In genomic region chr5:173775261-173775660, GRCh38 we compare ENCODE assay signal across 14 cellular contexts.
DNase-seq lines count a peak whose midpoint lies in the region; ATAC-seq and TF ChIP-seq lines count a peak whose summit lies in the region.
"Had no signal": no experiment of that assay in that cellular context is flagged by ENCODE, and none has a peak within 500 bp of the region (broad histone marks: within the 10 kb centered on the region; RNA-seq: fewer than 3 reads in every experiment).

No MANE protein-coding gene starts in this region.

- H3K4me1 ChIP-seq in OCI-LY3 (ENCODE audit: low read length) (peaks cover 20% of the 10 kb centered on the region), spleen (peaks cover 0 to 88% (median 26%) of the 10 kb centered on the region in 6 donors), left lung (peaks cover 0 to 57% of the 10 kb centered on the region in 2 donors)

- intact Hi-C loops in CD14-positive monocyte (cut with micrococcal nuclease) = loop anchor here in 1 of 2 donors (5.0 kb wide), 1 partner anchor 33 kb away; no protein-coding TSS in a partner anchor
- intact Hi-C loops in spleen (cut with DNase I; ENCODE audit: low total_unique reads) = no loop called here
- intact Hi-C loops in left lung (cut with DNase I) = no loop called here

- H3K9me3 ChIP-seq in OCI-LY3 (ENCODE audit: insufficient read depth, low read length) = no peaks in the 10 kb centered on the region
- no peaks in the 10 kb centered on the region for H3K9me3 ChIP-seq in spleen
- no peaks in the 10 kb centered on the region for H3K9me3 ChIP-seq in left lung
- H3K9me3 ChIP-seq: HAP-1 had no signal

- H3K27me3 ChIP-seq in OCI-LY3 (ENCODE audit: low read depth, low read length) (no peaks in the 10 kb centered on the region), spleen (replicated peaks in 1 of 7) (no peaks in the 10 kb centered on the region), left lung (no peaks in the 10 kb centered on the region)

- WGBS in spleen, 5 donors = 69 to 93% (median 83%) methylated on average over 2 of the region's 2 CpGs

- ATAC-seq in HG02884 (IDR thresholded peaks at IDR 0.05; ENCODE audit: unreplicated experiment) (no peak), left lung (no peak)

- H3K27ac Mint-ChIP-seq in CD14-positive monocyte = peak overlapping the region; percentile 82 to 100 (median 95)
- H3K27ac Mint-ChIP-seq: CD4-positive, alpha-beta memory T cell had no signal

- H3K9ac ChIP-seq in OCI-LY3 (ENCODE audit: low read length) = no peak overlapping the region

- H3K36me3 ChIP-seq in OCI-LY3 (replicated peaks; ENCODE audit: low read depth, low read length) (no peaks in the 10 kb centered on the region), spleen (no peaks in the 10 kb centered on the region), left lung (no peaks in the 10 kb centered on the region)
- H3K36me3 ChIP-seq: HAP-1 had no signal

- no peaks in the 10 kb centered on the region for H3K79me2 ChIP-seq in OCI-LY3 (ENCODE audit: low read length)

- no peaks in the 10 kb centered on the region for H3K27me3 Mint-ChIP-seq in CD14-positive monocyte (ENCODE audit: low read depth in 3 of 3)

- H3K4me2 ChIP-seq in OCI-LY3 (ENCODE audit: low read length) = peak overlapping the region; percentile 36

- TF ChIP-seq POLR2A in spleen (IDR thresholded peaks at IDR 0.05) = no peak

- DNase-seq in CD14-positive monocyte (ENCODE audit: low spot score) = no peak
- DNase-seq in cerebellar cortex (ENCODE audit: low spot score) = peak; percentile 57
- no peak for DNase-seq in spleen
- DNase-seq in NCI-H2196 treated with DMSO at 0.1 percent for 48 hours (lab: John Stamatoyannopoulos, UW; ENCODE audit: unreplicated experiment) = no peak
- no peak for DNase-seq in T1000 (lab: John Stamatoyannopoulos, UW)
- no peak for DNase-seq in left lung
- DNase-seq: CD4-positive, alpha-beta memory T cell; DMS79; EL; GOT3; IMR-90 had no signal

- H3K4me1 Mint-ChIP-seq in CD14-positive monocyte = peaks cover 85% of the 10 kb centered on the region

- H3K4me3 Mint-ChIP-seq in CD14-positive monocyte = no peak overlapping the region

- H2AFZ ChIP-seq in OCI-LY3 (ENCODE audit: low read depth, low read length) = no peak overlapping the region

- H3K27ac ChIP-seq in OCI-LY3 (ENCODE audit: low read length) (no peak overlapping the region), spleen (peak overlapping the region in 5 of 8 donors; percentile 6 to 92 (median 73)), left lung (peak overlapping the region in 1 of 2 donors; percentile 90)

- no peak overlapping the region for H3K4me3 ChIP-seq in OCI-LY3 (ENCODE audit: low read length)
- H3K4me3 ChIP-seq in spleen = peak overlapping the region in 1 of 8 donors; percentile 24
- no peak overlapping the region for H3K4me3 ChIP-seq in left lung
- H3K4me3 ChIP-seq: HAP-1 had no signal

- TF ChIP-seq CTCF in CD14-positive monocyte (IDR thresholded peaks at IDR 0.05) (no peak), OCI-LY3 (IDR thresholded peaks at IDR 0.05; ENCODE audit: low read depth, low read length) (no peak), spleen (IDR thresholded peaks at IDR 0.05 in 8 of 11, conservative IDR thresholded peaks at IDR 0.05 in 3 of 11) (no peak), left lung (IDR thresholded peaks at IDR 0.05) (no peak)

- peaks cover 0 to 3% (median 0%) of the 10 kb centered on the region in 7 donors for H3K9me3 Mint-ChIP-seq in CD14-positive monocyte
- H3K9me3 Mint-ChIP-seq: CD4-positive, alpha-beta memory T cell had no signal

- H3K36me3 Mint-ChIP-seq in CD14-positive monocyte = peaks cover 4 to 9% of the 10 kb centered on the region in 2 donors
- H3K36me3 Mint-ChIP-seq: CD4-positive, alpha-beta memory T cell had no signal

- H4K20me1 ChIP-seq in OCI-LY3 (ENCODE audit: insufficient read depth, low read length) = no peaks in the 10 kb centered on the region
